10 cellular contexts compared by ENCODE assay signal in genomic region chr3:150783920-150784746, GRCh38. TPM values are rescaled to one million over a fixed set of nuclear protein-coding genes. Genes with fewer than 3 reads are reported as not detected.
DNase-seq lines count a peak whose midpoint lies in the region; ATAC-seq lines count a peak whose summit lies in the region.
"Had no signal": no experiment of that assay in that cellular context is flagged by ENCODE, and none has a peak within 500 bp of the region (broad histone marks: within the 10 kb centered on the region; RNA-seq: fewer than 3 reads in every experiment).

No MANE protein-coding gene starts in this region.

- no peak overlapping the region for H3K4me3 Mint-ChIP-seq in activated T-helper 2 cell treated with anti-CD3 and anti-CD28 coated beads, Interferon-gamma antibody, Interleukin-2, Interleukin-4, amounts not matched to agents 10 μg/mL and 5 μg/mL and 100 μg/mL, durations not matched to agents 14 hours and 24 hours and 36 hours (ENCODE audit: low read depth)
- H3K4me3 Mint-ChIP-seq: immature natural killer cell, nephron had no signal

- H3K9me3 Mint-ChIP-seq in activated T-helper 2 cell treated with anti-CD3 and anti-CD28 coated beads, Interferon-gamma antibody, Interleukin-2, Interleukin-4, amounts not matched to agents 10 μg/mL and 5 μg/mL and 100 μg/mL, durations not matched to agents 14 hours and 24 hours and 36 hours, result no peaks in the 10 kb centered on the region
- H3K9me3 Mint-ChIP-seq: immature natural killer cell, nephron had no signal

- in situ Hi-C loops in G401 (cut with HindIII; ENCODE audit: low sequenced_read_pairs), result no loop called here

- DNase-seq in activated T-helper 2 cell treated with anti-CD3 and anti-CD28 coated beads, Interferon-gamma antibody, Interleukin-2, Interleukin-4, amounts not matched to agents 10 μg/mL and 5 μg/mL and 100 μg/mL, durations not matched to agents 14 hours and 24 hours and 36 hours (ENCODE audit: low spot score), result no peak
- DNase-seq in G401 (ENCODE audit: low spot score), result no peak
- DNase-seq in NCI-H748 (lab: John Stamatoyannopoulos, UW; ENCODE audit: unreplicated experiment), result no peak
- no peak for DNase-seq in hypothalamus (lab: John Stamatoyannopoulos, UW)
- DNase-seq: immature natural killer cell had no signal

- no peaks in the 10 kb centered on the region for H3K27me3 Mint-ChIP-seq in activated T-helper 2 cell treated with anti-CD3 and anti-CD28 coated beads, Interferon-gamma antibody, Interleukin-2, Interleukin-4, amounts not matched to agents 10 μg/mL and 5 μg/mL and 100 μg/mL, durations not matched to agents 14 hours and 24 hours and 36 hours (ENCODE audit: low read depth)

- intact Hi-C loops in activated T-helper 2 cell treated with anti-CD3 and anti-CD28 coated beads, Interferon-gamma antibody, Interleukin-2, Interleukin-4, amounts not matched to agents 10 μg/mL and 5 μg/mL and 100 μg/mL, durations not matched to agents 14 hours and 24 hours and 36 hours (cut with micrococcal nuclease), result loop anchor here (1.0 to 5.0 kb wide), 6 partner anchors 24 to 521 kb away; partner anchors contain the start of gene MED12L

- H3K36me3 Mint-ChIP-seq in activated T-helper 2 cell treated with anti-CD3 and anti-CD28 coated beads, Interferon-gamma antibody, Interleukin-2, Interleukin-4, amounts not matched to agents 10 μg/mL and 5 μg/mL and 100 μg/mL, durations not matched to agents 14 hours and 24 hours and 36 hours (ENCODE audit: low read depth), result peaks cover 2% of the 10 kb centered on the region
- H3K36me3 Mint-ChIP-seq: immature natural killer cell had no signal

- H3K27ac Mint-ChIP-seq in activated T-helper 2 cell treated with anti-CD3 and anti-CD28 coated beads, Interferon-gamma antibody, Interleukin-2, Interleukin-4, amounts not matched to agents 10 μg/mL and 5 μg/mL and 100 μg/mL, durations not matched to agents 14 hours and 24 hours and 36 hours, result peak overlapping the region; percentile 81
- H3K27ac Mint-ChIP-seq: nephron had no signal

- ATAC-seq in GM18502 (IDR thresholded peaks at IDR 0.05; ENCODE audit: poor library complexity, unreplicated experiment) (peak; percentile 78), GM19351 (IDR thresholded peaks at IDR 0.05; ENCODE audit: unreplicated experiment) (peak; percentile 68), HG02973 (IDR thresholded peaks at IDR 0.05; ENCODE audit: unreplicated experiment) (peak; percentile 65), GM19397 (IDR thresholded peaks at IDR 0.05; ENCODE audit: unreplicated experiment) (no peak)

- peaks cover 53% of the 10 kb centered on the region for H3K4me1 Mint-ChIP-seq in activated T-helper 2 cell treated with anti-CD3 and anti-CD28 coated beads, Interferon-gamma antibody, Interleukin-2, Interleukin-4, amounts not matched to agents 10 μg/mL and 5 μg/mL and 100 μg/mL, durations not matched to agents 14 hours and 24 hours and 36 hours (ENCODE audit: low read depth)
- H3K4me1 Mint-ChIP-seq: nephron had no signal

RNA-seq across cellular contexts. Expression of gene SIAH2, which starts 21.2 kb away (rescaled TPM):
- 108 and 116 TPM in 2 replicates for total RNA-seq in activated T-helper 2 cell treated with anti-CD3 and anti-CD28 coated beads, Interferon-gamma antibody, Interleukin-2, Interleukin-4, amounts not matched to agents 10 μg/mL and 5 μg/mL and 100 μg/mL, durations not matched to agents 14 hours and 24 hours and 36 hours
- total RNA-seq in G401 (2014; rRNA removed; shearing (Covaris generic)), result 20.7 and 36.6 TPM in 2 replicates
